ENCODE assay signal across 8 cellular contexts in the genomic region with DNA sequence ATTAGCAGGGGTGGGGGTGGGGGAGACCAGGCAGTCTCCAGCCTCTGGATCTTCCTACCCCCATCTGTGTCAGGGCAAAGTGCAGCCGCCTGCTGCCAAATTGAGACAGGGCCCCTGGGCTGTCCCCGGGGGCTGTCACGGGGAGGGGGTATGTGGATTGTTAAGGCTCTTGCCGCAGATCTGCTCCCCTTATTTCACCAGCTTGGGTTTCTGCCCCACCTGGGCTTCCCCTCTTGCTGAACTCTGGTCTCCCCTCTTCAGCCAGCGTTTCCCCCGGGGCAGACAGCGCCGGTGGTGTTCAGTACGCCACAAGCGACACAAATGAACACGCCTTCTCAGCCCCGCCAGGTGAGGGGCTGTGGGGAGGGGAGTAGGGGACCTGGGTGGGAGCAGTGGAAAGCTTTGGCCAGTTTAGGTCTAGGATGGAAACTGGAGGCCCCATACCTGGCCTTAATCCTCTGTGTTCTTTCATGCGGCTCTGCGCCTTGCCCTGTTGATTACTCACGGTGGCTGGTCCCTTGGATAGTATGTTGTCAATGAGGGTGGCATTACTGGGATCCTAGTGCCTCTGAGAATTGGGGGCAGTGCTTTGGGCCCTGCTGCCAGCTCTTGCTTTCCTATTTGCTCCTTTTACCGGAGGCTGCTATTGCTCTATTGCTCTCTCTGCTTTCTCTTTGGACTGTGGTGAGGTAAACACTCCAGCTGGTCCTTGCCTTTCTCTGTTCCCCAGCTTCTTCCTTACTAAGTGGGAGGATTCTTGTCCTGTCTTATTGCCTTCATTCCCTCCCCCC. TPM values are rescaled to one million over a fixed set of nuclear protein-coding genes. Genes with fewer than 3 reads are reported as not detected.
DNase-seq lines count a peak whose midpoint lies in the region; FAIRE-seq and TF ChIP-seq lines count a peak whose summit lies in the region.

No MANE protein-coding gene starts in this region.

- H3K4ac ChIP-seq in H1 (replicated peaks; ENCODE audit: insufficient read length, low read depth, low read length) = no peak overlapping the region

- H3K79me2 ChIP-seq in H1 (ENCODE audit: control insufficient read depth in 1 of 2, insufficient read depth in 2 of 2, low read length in 2 of 2) = peaks cover 37 to 62% of the 10 kb centered on the region in 2 experiments

- H3K36me3 ChIP-seq in ES-I3 (ENCODE audit: insufficient read depth, low read length) (peaks cover 35% of the 10 kb centered on the region), Peyer's patch (peaks cover 0 to 16% (median 0%) of the 10 kb centered on the region in 3 donors), H1 (ENCODE audit: control insufficient read depth in 2 of 4, insufficient read depth in 4 of 4, low read length in 3 of 4) (peaks cover 16 to 43% (median 27%) of the 10 kb centered on the region in 4 experiments; a peak in 7 of 8 replicates), neutrophil (peaks cover 11% of the 10 kb centered on the region)

- H2BK5ac ChIP-seq in H1 (ENCODE audit: low read depth, low read length) = no peak overlapping the region

- H3K56ac ChIP-seq in H1 (replicated peaks; ENCODE audit: insufficient read length, low read depth, low read length) = no peak overlapping the region

- no peak overlapping the region for H2BK15ac ChIP-seq in H1 (ENCODE audit: low read length)

- H3K23me2 ChIP-seq in H1 (ENCODE audit: low read depth, low read length) = no peaks in the 10 kb centered on the region; the same call in 1 of the 2 replicates

- FAIRE-seq in H1 (lab: Jason Lieb, UNC) = no peak

- CTCF ChIA-PET in H1 (lab: Charles Lee; ENCODE audit: partially characterized antibody) = interaction anchor here (0.6 to 1.9 kb wide), 6 partner anchors 10 to 146 kb away, joined by 3 to 4 read pairs (median 4); no protein-coding TSS in a partner anchor

- no peak overlapping the region; the same call in 1 of the 2 replicates for H3K18ac ChIP-seq in H1 (ENCODE audit: extremely low read depth, low read length)

- H3K4me2 ChIP-seq in H1 (ENCODE audit: insufficient read depth in 1 of 2, low read depth in 2 of 2, low read length in 2 of 2) = peak overlapping the region; percentile 85 to 97

- no peak overlapping the region for H2AK5ac ChIP-seq in H1 (ENCODE audit: low read depth, low read length)

- H2BK120ac ChIP-seq in H1 (replicated peaks; ENCODE audit: low read depth, low read length) = no peak overlapping the region

- H3K14ac ChIP-seq in H1 (ENCODE audit: insufficient read length) = no peak overlapping the region

- H4K20me1 ChIP-seq in H1 (replicated peaks in 1 of 2; ENCODE audit: control insufficient read depth in 1 of 2, insufficient read depth in 2 of 2, low read length in 2 of 2) = peaks cover 29 to 36% of the 10 kb centered on the region in 2 experiments

- H3K23ac ChIP-seq in H1 (ENCODE audit: insufficient read length) = no peak overlapping the region

- TF ChIP-seq POLR2A in Peyer's patch (IDR thresholded peaks at IDR 0.05) (no peak), H1 (IDR thresholded peaks at IDR 0.05; ENCODE audit: control extremely low read depth in 1 of 2, low read depth in 2 of 2, low read length in 2 of 2) (no peak)

- TF ChIP-seq CTCF in Peyer's patch (IDR thresholded peaks at IDR 0.05) (no peak), H1 (IDR thresholded peaks at IDR 0.05; ENCODE audit: control extremely low read depth in 1 of 3, insufficient read depth in 1 of 3, low read depth in 1 of 3, low read length in 3 of 3) (no peak), neutrophil (IDR thresholded peaks at IDR 0.05) (no peak)

- H4K8ac ChIP-seq in H1 (ENCODE audit: extremely low read depth, insufficient read depth, low read length) = peak overlapping the region; percentile 57; the same call in 1 of the 2 replicates

- H3K9me3 ChIP-seq in ES-I3 (ENCODE audit: control insufficient read depth, insufficient read depth, low read length) (no peaks in the 10 kb centered on the region), Peyer's patch (no peaks in the 10 kb centered on the region), H1 (ENCODE audit: insufficient read depth in 2 of 2, low read depth in 1 of 2, low read length in 1 of 2) (no peaks in the 10 kb centered on the region), neutrophil (no peaks in the 10 kb centered on the region)

- H3K4me3 ChIP-seq in Peyer's patch (peak overlapping the region; percentile 71 to 97 (median 82)), H1 (ENCODE audit: extremely low read depth in 1 of 4, insufficient read depth in 2 of 4, low read depth in 3 of 4, low read length in 4 of 4) (peak overlapping the region; percentile 44 to 96 (median 77); a peak in 6 of 8 replicates), neutrophil (ENCODE audit: low read depth in 1 of 2, low read length in 1 of 2) (peak overlapping the region in 1 of 2 experiments; percentile 82)

- POLR2A ChIA-PET in H1 (lab: Charles Lee; ENCODE audit: partially characterized antibody) = interaction anchor here (0.6 to 12.3 kb wide), 22 partner anchors 11 to 488 kb away, joined by 3 to 148 read pairs (median 4); a partner anchor contains a TSS

- peaks cover 11% of the 10 kb centered on the region for H3K79me1 ChIP-seq in H1 (ENCODE audit: low read depth, low read length)

- H4K91ac ChIP-seq in H1 (replicated peaks; ENCODE audit: insufficient read length, low read length) = no peak overlapping the region

- no peak overlapping the region for H2BK12ac ChIP-seq in H1 (ENCODE audit: low read depth, low read length)

- no peak overlapping the region for H2BK20ac ChIP-seq in H1 (ENCODE audit: low read length)

- TF ChIP-seq EP300 in H1 (IDR thresholded peaks at IDR 0.05; ENCODE audit: borderline replicate concordance in 1 of 2, low read depth in 2 of 2, low read length in 2 of 2) = no peak

- H3K27me3 ChIP-seq in Peyer's patch = no peaks in the 10 kb centered on the region
- H3K27me3 ChIP-seq in H1 (replicated peaks in 1 of 4; ENCODE audit: control insufficient read depth in 3 of 4, extremely low read depth in 1 of 4, insufficient read depth in 3 of 4, low read length in 3 of 4) = no peaks in the 10 kb centered on the region
- H3K27me3 ChIP-seq in neutrophil = no peaks in the 10 kb centered on the region

- peak in 1 of 3 donors; percentile 62 for DNase-seq in Peyer's patch
- DNase-seq in H1 (ENCODE audit: low read depth in 1 of 2, low spot score in 2 of 2) = no peak
- no peak for DNase-seq in activated CD4-positive, CD25-positive, alpha-beta regulatory T cell treated with anti-CD3 and anti-CD28 coated beads, Interleukin-2, amount 50 U/mL, for 72 hours
- DNase-seq in COR-L47 (lab: John Stamatoyannopoulos, UW) = no peak
- no peak for DNase-seq in hippocampal formation (lab: John Stamatoyannopoulos, UW)
- DNase-seq in D341Med (ENCODE audit: low spot score) = no peak

- TF ChIP-seq RAD21 in H1 (IDR thresholded peaks at IDR 0.05 in 1 of 2, conservative IDR thresholded peaks at IDR 0.05 in 1 of 2; ENCODE audit: low read depth in 2 of 2, low read length in 2 of 2) = no peak

- peak overlapping the region; percentile 94 to 100 (median 94) for H3K27ac ChIP-seq in Peyer's patch
- no peak overlapping the region for H3K27ac ChIP-seq in H1 (ENCODE audit: low read depth, low read length)
- H3K27ac ChIP-seq in neutrophil = peak overlapping the region; percentile 92

- WGBS in H1 (ENCODE audit: extremely low coverage in 1 of 2, insufficient coverage in 1 of 2, insufficient read length in 1 of 2, insufficient replicate concordance in 2 of 2, low coverage in 1 of 2, low lambda C conversion rate in 2 of 2, missing lambda C conversion rate in 1 of 2), 2 experiments = 83% methylated on average over 11 of the region's 16 CpGs; no CpG with 5 or more reads in 1 of the 2 experiments

- H3K9ac ChIP-seq in ES-I3 (ENCODE audit: low read depth, low read length) (peak overlapping the region; percentile 84), H1 (replicated peaks in 1 of 4; ENCODE audit: extremely low read depth in 1 of 4, low read depth in 3 of 4, low read length in 3 of 4) (peak overlapping the region in 2 of 4 experiments; percentile 36 to 44; a peak in 4 of 7 replicates)

- H2AFZ ChIP-seq in H1 (ENCODE audit: low read length) = no peak overlapping the region

- no peak overlapping the region for H4K5ac ChIP-seq in H1 (ENCODE audit: insufficient read length, low read depth, low read length)

- H3K4me1 ChIP-seq in ES-I3 (ENCODE audit: insufficient read depth, low read length) (peaks cover 20% of the 10 kb centered on the region), Peyer's patch (peaks cover 0 to 51% (median 8%) of the 10 kb centered on the region in 4 donors), H1 (replicated peaks in 1 of 4; ENCODE audit: control insufficient read depth in 3 of 4, insufficient read depth in 4 of 4, low read length in 3 of 4) (peaks cover 3 to 9% (median 6%) of the 10 kb centered on the region in 4 experiments), neutrophil (ENCODE audit: control insufficient read depth in 1 of 2, insufficient read depth in 1 of 2, low read depth in 1 of 2, low read length in 1 of 2) (peaks cover 23 to 34% of the 10 kb centered on the region in 2 experiments)

RNA-seq across cellular contexts. Expression of a gene that starts 1.7 kb away (rescaled TPM):
- 100 to 1,000 TPM; 209 to 295 (median 244) TPM for total RNA-seq in Peyer's patch
- total RNA-seq in H1 (2021; fragmentation: NEBNext Ultra II Directional; extraction: Animal tissue kit (Norgen Biotek cat#: 25700)) = 473 and 480 TPM in 2 replicates
- 318 and 421 TPM in 2 replicates for polyA plus RNA-seq in H1 (2011; rRNA removed)
- polyA plus RNA-seq in H1 (2011; cell fraction: cytosol; rRNA removed) = 188 TPM
- polyA plus RNA-seq in H1 (2011; cell fraction: nucleus; rRNA removed) = 535 TPM
- 236 to 375 TPM (median 350 TPM) in 4 replicates for polyA plus RNA-seq in H1 (2012, experiment 1 of 2)
- 251 TPM for polyA plus RNA-seq in H1 (2012, experiment 2 of 2)
- 278 TPM for polyA plus RNA-seq in H1 (2013, experiment 1 of 2)
- 258 TPM for polyA plus RNA-seq in H1 (2013, experiment 2 of 2)
- polyA minus RNA-seq in H1 (2011; rRNA and poly(A)+ RNA removed) = 334 and 358 TPM in 2 replicates
- 203 TPM for polyA minus RNA-seq in H1 (2011; cell fraction: cytosol; rRNA and poly(A)+ RNA removed)
- polyA minus RNA-seq in H1 (2011; cell fraction: nucleus; rRNA and poly(A)+ RNA removed) = 138 TPM

RNA-seq across cellular contexts. Expression of a gene that starts 17.0 kb away (rescaled TPM):
- total RNA-seq in Peyer's patch = 100 to 1,000 TPM; 140 to 198 (median 155) TPM
- 358 and 363 TPM in 2 replicates for total RNA-seq in H1 (2021; fragmentation: NEBNext Ultra II Directional; extraction: Animal tissue kit (Norgen Biotek cat#: 25700))
- 272 and 350 TPM in 2 replicates for polyA plus RNA-seq in H1 (2011; rRNA removed)
- polyA plus RNA-seq in H1 (2011; cell fraction: cytosol; rRNA removed) = 302 TPM
- 249 TPM for polyA plus RNA-seq in H1 (2011; cell fraction: nucleus; rRNA removed)
- polyA plus RNA-seq in H1 (2012, experiment 1 of 2) = 334 to 378 TPM (median 363 TPM) in 4 replicates
- 145 TPM for polyA plus RNA-seq in H1 (2012, experiment 2 of 2)
- polyA plus RNA-seq in H1 (2013, experiment 1 of 2) = 137 TPM
- 133 TPM for polyA plus RNA-seq in H1 (2013, experiment 2 of 2)
- 590 and 595 TPM in 2 replicates for polyA minus RNA-seq in H1 (2011; rRNA and poly(A)+ RNA removed)
- polyA minus RNA-seq in H1 (2011; cell fraction: cytosol; rRNA and poly(A)+ RNA removed) = 301 TPM
- 160 TPM for polyA minus RNA-seq in H1 (2011; cell fraction: nucleus; rRNA and poly(A)+ RNA removed)

RNA-seq across cellular contexts. Expression of a gene that starts 21.3 kb away (rescaled TPM):
- 10 to 100 TPM in 3 of 4 donors, 1 to 10 TPM in 1; 5.8 to 47.9 (median 19.6) TPM for total RNA-seq in Peyer's patch
- 15.4 and 16.0 TPM in 2 replicates for total RNA-seq in H1 (2021; fragmentation: NEBNext Ultra II Directional; extraction: Animal tissue kit (Norgen Biotek cat#: 25700))
- polyA plus RNA-seq in H1 (2011; rRNA removed) = 21.9 and 35.3 TPM in 2 replicates
- 27.7 TPM for polyA plus RNA-seq in H1 (2011; cell fraction: cytosol; rRNA removed)
- 29.2 TPM for polyA plus RNA-seq in H1 (2011; cell fraction: nucleus; rRNA removed)
- 10.0 to 18.5 TPM (median 15.4 TPM) in 4 replicates for polyA plus RNA-seq in H1 (2012, experiment 1 of 2)
- 12.7 TPM for polyA plus RNA-seq in H1 (2012, experiment 2 of 2)
- 9.2 TPM for polyA plus RNA-seq in H1 (2013, experiment 1 of 2)
- 8.7 TPM for polyA plus RNA-seq in H1 (2013, experiment 2 of 2)
- polyA minus RNA-seq in H1 (2011; rRNA and poly(A)+ RNA removed) = 8.8 and 13.9 TPM in 2 replicates
- polyA minus RNA-seq in H1 (2011; cell fraction: cytosol; rRNA and poly(A)+ RNA removed) = 7.0 TPM
- 12.1 TPM for polyA minus RNA-seq in H1 (2011; cell fraction: nucleus; rRNA and poly(A)+ RNA removed)

RNA-seq across cellular contexts. Expression of a gene that starts 40.2 kb away (rescaled TPM):
- total RNA-seq in Peyer's patch = not detected
- 0.48 and 0.86 TPM in 2 replicates for total RNA-seq in H1 (2021; fragmentation: NEBNext Ultra II Directional; extraction: Animal tissue kit (Norgen Biotek cat#: 25700))
- 0.44 and 0.86 TPM in 2 replicates for polyA plus RNA-seq in H1 (2011; rRNA removed)
- 0.59 TPM for polyA plus RNA-seq in H1 (2011; cell fraction: cytosol; rRNA removed)
- polyA plus RNA-seq in H1 (2011; cell fraction: nucleus; rRNA removed) = 4.1 TPM
- 0.52 to 1.1 TPM (median 0.85 TPM) in 4 replicates for polyA plus RNA-seq in H1 (2012, experiment 1 of 2)
- polyA plus RNA-seq in H1 (2012, experiment 2 of 2) = 0.91 TPM
- 0.34 TPM for polyA plus RNA-seq in H1 (2013, experiment 1 of 2)
- 0.35 TPM for polyA plus RNA-seq in H1 (2013, experiment 2 of 2)
- polyA minus RNA-seq in H1 (2011; rRNA and poly(A)+ RNA removed) = 0.46 and 0.91 TPM in 2 replicates
- not detected for polyA minus RNA-seq in H1 (2011; cell fraction: cytosol; rRNA and poly(A)+ RNA removed)
- 1.7 TPM for polyA minus RNA-seq in H1 (2011; cell fraction: nucleus; rRNA and poly(A)+ RNA removed)

RNA-seq across cellular contexts. Expression of a gene that starts 45.3 kb away (rescaled TPM):
- total RNA-seq in Peyer's patch = 10 to 100 TPM; 11.6 to 87.8 (median 63.8) TPM
- total RNA-seq in H1 (2021; fragmentation: NEBNext Ultra II Directional; extraction: Animal tissue kit (Norgen Biotek cat#: 25700)) = 11.8 and 13.7 TPM in 2 replicates
- polyA plus RNA-seq in H1 (2011; rRNA removed) = 16.1 and 20.7 TPM in 2 replicates
- 11.9 TPM for polyA plus RNA-seq in H1 (2011; cell fraction: cytosol; rRNA removed)
- polyA plus RNA-seq in H1 (2011; cell fraction: nucleus; rRNA removed) = 101 TPM
- 10.2 to 14.4 TPM (median 13.8 TPM) in 4 replicates for polyA plus RNA-seq in H1 (2012, experiment 1 of 2)
- polyA plus RNA-seq in H1 (2012, experiment 2 of 2) = 9.8 TPM
- 12.1 TPM for polyA plus RNA-seq in H1 (2013, experiment 1 of 2)
- polyA plus RNA-seq in H1 (2013, experiment 2 of 2) = 9.9 TPM
- polyA minus RNA-seq in H1 (2011; rRNA and poly(A)+ RNA removed) = 21.6 and 30.2 TPM in 2 replicates
- 10.0 TPM for polyA minus RNA-seq in H1 (2011; cell fraction: cytosol; rRNA and poly(A)+ RNA removed)
- polyA minus RNA-seq in H1 (2011; cell fraction: nucleus; rRNA and poly(A)+ RNA removed) = 57.3 TPM
